ENCODE assay signal across 22 cellular contexts in the genomic region with DNA sequence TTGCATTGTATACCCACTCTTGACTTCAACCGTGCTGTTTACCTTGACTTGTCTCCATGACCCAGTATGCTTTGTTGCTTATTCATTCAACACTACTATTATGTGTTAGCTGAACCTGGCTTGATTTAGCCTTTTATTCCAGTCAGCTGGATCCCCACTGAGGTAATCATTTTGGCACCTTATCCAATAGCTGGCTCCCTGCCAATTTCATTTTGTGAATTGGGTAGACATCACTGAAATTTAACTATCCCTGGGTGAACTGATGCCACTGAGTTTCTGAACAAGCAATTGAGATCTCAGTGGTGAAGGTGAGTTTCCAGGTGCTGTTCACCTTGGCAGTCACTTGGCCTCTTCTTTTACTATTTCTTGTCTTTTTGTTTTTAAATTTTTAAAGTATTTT.
A peak's percentile ranks its signal among the peaks of the same experiment; 100 is the strongest.
DNase-seq lines count a peak whose midpoint lies in the region; ATAC-seq lines count a peak whose summit lies in the region.
"Had no signal": no experiment of that assay in that cellular context is flagged by ENCODE, and none has a peak within 500 bp of the region (broad histone marks: within the 10 kb centered on the region; RNA-seq: fewer than 3 reads in every experiment).

No MANE protein-coding gene starts in this region.

- no peak overlapping the region for H3K4me3 Mint-ChIP-seq in effector memory CD8-positive, alpha-beta T cell
- H3K4me3 Mint-ChIP-seq in T-helper 2 cell treated with Interferon-gamma antibody and Interleukin-4, amounts not matched to agents 5 μg/mL and 100 μg/mL, for 36 hours = no peak overlapping the region
- H3K4me3 Mint-ChIP-seq: activated CD4-positive, alpha-beta T cell treated with anti-CD3 and anti-CD28 coated beads, Interleukin-2, amount 10 ng/mL, durations not matched to agents 24 days and 14 days; activated CD8-positive, alpha-beta memory T cell treated with anti-CD3 and anti-CD28 coated beads, Interleukin-2, amount 10 ng/mL, durations not matched to agents 7 days and 5 days; CD14-positive monocyte; naive thymus-derived CD8-positive, alpha-beta T cell had no signal

- no peak for ATAC-seq in esophagus mucosa
- ATAC-seq in effector memory CD8-positive, alpha-beta T cell (replicated peaks) = no peak
- ATAC-seq: activated CD8-positive, alpha-beta memory T cell treated with anti-CD3 and anti-CD28 coated beads, Interleukin-2, amount 10 ng/mL, durations not matched to agents 7 days and 5 days; naive thymus-derived CD8-positive, alpha-beta T cell had no signal

- no peak overlapping the region for H3K27ac Mint-ChIP-seq in effector memory CD8-positive, alpha-beta T cell
- no peak overlapping the region for H3K27ac Mint-ChIP-seq in T-helper 2 cell treated with Interferon-gamma antibody and Interleukin-4, amounts not matched to agents 5 μg/mL and 100 μg/mL, for 36 hours
- H3K27ac Mint-ChIP-seq: activated CD4-positive, alpha-beta T cell treated with anti-CD3 and anti-CD28 coated beads, Interleukin-2, amount 10 ng/mL, durations not matched to agents 24 days and 14 days; activated CD8-positive, alpha-beta memory T cell treated with anti-CD3 and anti-CD28 coated beads, Interleukin-2, amount 10 ng/mL, durations not matched to agents 7 days and 5 days; CD14-positive monocyte; naive thymus-derived CD8-positive, alpha-beta T cell had no signal

- DNase-seq in DMS79 (lab: John Stamatoyannopoulos, UW) = peak; percentile 77
- DNase-seq in NCI-H146 (lab: John Stamatoyannopoulos, UW) = peak; percentile 97
- peak; percentile 98 for DNase-seq in NCI-H2196 (lab: John Stamatoyannopoulos, UW; ENCODE audit: unreplicated experiment)
- peak; percentile 87 for DNase-seq in SHP77 treated with DMSO at 0.1 percent for 48 hours (lab: John Stamatoyannopoulos, UW)
- no peak for DNase-seq in effector memory CD8-positive, alpha-beta T cell
- DNase-seq in T-helper 2 cell treated with Interferon-gamma antibody and Interleukin-4, amounts not matched to agents 5 μg/mL and 100 μg/mL, for 36 hours (ENCODE audit: low spot score) = no peak
- DNase-seq in pons (ENCODE audit: low spot score) = no peak
- DNase-seq: activated CD4-positive, alpha-beta T cell treated with anti-CD3 and anti-CD28 coated beads, Interleukin-2, amount 10 ng/mL, durations not matched to agents 24 days and 14 days; activated CD8-positive, alpha-beta memory T cell treated with anti-CD3 and anti-CD28 coated beads, Interleukin-2, amount 10 ng/mL, durations not matched to agents 7 days and 5 days; activated naive CD4-positive, alpha-beta T cell treated with anti-CD3 and anti-CD28 coated beads, Interleukin-2, amount 50 U/mL, for 16 hours; amygdala; Kasumi-1; kidney; midbrain; naive thymus-derived CD8-positive, alpha-beta T cell; NCI-H1048; NCI-H82; occipital lobe; stimulated activated CD8-positive, alpha-beta memory T cell treated with anti-CD3 and anti-CD28 coated beads, Interleukin-4, amount 100 ng/mL, for 48 hours; trophoblast cell had no signal

- H3K27me3 Mint-ChIP-seq in effector memory CD8-positive, alpha-beta T cell = no peaks in the 10 kb centered on the region
- H3K27me3 Mint-ChIP-seq in T-helper 2 cell treated with Interferon-gamma antibody and Interleukin-4, amounts not matched to agents 5 μg/mL and 100 μg/mL, for 36 hours (ENCODE audit: low read depth) = no peaks in the 10 kb centered on the region
- H3K27me3 Mint-ChIP-seq: activated CD4-positive, alpha-beta T cell treated with anti-CD3 and anti-CD28 coated beads, Interleukin-2, amount 10 ng/mL, durations not matched to agents 24 days and 14 days; activated CD8-positive, alpha-beta memory T cell treated with anti-CD3 and anti-CD28 coated beads, Interleukin-2, amount 10 ng/mL, durations not matched to agents 7 days and 5 days; naive thymus-derived CD8-positive, alpha-beta T cell had no signal

- H3K9me3 Mint-ChIP-seq in effector memory CD8-positive, alpha-beta T cell = peaks cover 6 to 12% of the 10 kb centered on the region in 2 donors
- peaks cover 6% of the 10 kb centered on the region for H3K9me3 Mint-ChIP-seq in T-helper 2 cell treated with Interferon-gamma antibody and Interleukin-4, amounts not matched to agents 5 μg/mL and 100 μg/mL, for 36 hours

- H3K4me1 Mint-ChIP-seq in effector memory CD8-positive, alpha-beta T cell (ENCODE audit: low read depth in 2 of 2) = no peaks in the 10 kb centered on the region
- no peaks in the 10 kb centered on the region for H3K4me1 Mint-ChIP-seq in T-helper 2 cell treated with Interferon-gamma antibody and Interleukin-4, amounts not matched to agents 5 μg/mL and 100 μg/mL, for 36 hours (ENCODE audit: low read depth)
- H3K4me1 Mint-ChIP-seq: activated CD4-positive, alpha-beta T cell treated with anti-CD3 and anti-CD28 coated beads, Interleukin-2, amount 10 ng/mL, durations not matched to agents 24 days and 14 days; activated CD8-positive, alpha-beta memory T cell treated with anti-CD3 and anti-CD28 coated beads, Interleukin-2, amount 10 ng/mL, durations not matched to agents 7 days and 5 days; CD14-positive monocyte; naive thymus-derived CD8-positive, alpha-beta T cell had no signal

- no peaks in the 10 kb centered on the region for H3K36me3 Mint-ChIP-seq in effector memory CD8-positive, alpha-beta T cell (ENCODE audit: insufficient read depth)
- H3K36me3 Mint-ChIP-seq in T-helper 2 cell treated with Interferon-gamma antibody and Interleukin-4, amounts not matched to agents 5 μg/mL and 100 μg/mL, for 36 hours (ENCODE audit: low read depth) = no peaks in the 10 kb centered on the region
- H3K36me3 Mint-ChIP-seq: activated CD8-positive, alpha-beta memory T cell treated with anti-CD3 and anti-CD28 coated beads, Interleukin-2, amount 10 ng/mL, durations not matched to agents 7 days and 5 days; CD14-positive monocyte had no signal

Comparison
In these comparisons a context has a peak if more than half of its experiments do, and no peak if none do; other contexts are left out.
1. DNase-seq: peak in DMS79 (single experiment), NCI-H146 (single experiment), NCI-H2196 (single experiment) and SHP77 treated with DMSO at 0.1 percent for 48 hours (single experiment); none in effector memory CD8-positive, alpha-beta T cell (0 of 3), T-helper 2 cell treated with Interferon-gamma antibody and Interleukin-4, amounts not matched to agents 5 μg/mL and 100 μg/mL, for 36 hours (single experiment) and pons (single experiment).